1 cellular context compared by ENCODE assay signal in genomic region chr2:119702918-119703401, GRCh38.
A peak's percentile ranks its signal among the peaks of the same experiment; 100 is the strongest.
TF ChIP-seq lines count a peak whose summit lies in the region.

No MANE protein-coding gene starts in this region.

TF ChIP-seq in WTC11, 78 proteins besides CTCF, POLR2A, EP300 and RAD21 (continued from another document):
- TF ChIP-seq PRDM15 (CRISPR knock-in tag; IDR thresholded peaks at IDR 0.05) (no peak), GTF2I (CRISPR knock-in tag; conservative IDR thresholded peaks at IDR 0.05) (no peak), MAX (CRISPR knock-in tag; IDR thresholded peaks at IDR 0.05) (peak; percentile 31; the same call in 1 of the 2 replicates), ZNF281 (CRISPR knock-in tag; IDR thresholded peaks at IDR 0.05) (no peak), FOXP1 (CRISPR knock-in tag; IDR thresholded peaks at IDR 0.05; ENCODE audit: borderline replicate concordance) (no peak), GABPB1 (CRISPR knock-in tag; IDR thresholded peaks at IDR 0.05) (peak; percentile 49; the same call in 1 of the 2 replicates), ZNF423 (CRISPR knock-in tag; IDR thresholded peaks at IDR 0.05) (peak; percentile 41; the same call in 1 of the 2 replicates), ATF1 (CRISPR knock-in tag; IDR thresholded peaks at IDR 0.05) (no peak)
- TF ChIP-seq, protein P1, sequence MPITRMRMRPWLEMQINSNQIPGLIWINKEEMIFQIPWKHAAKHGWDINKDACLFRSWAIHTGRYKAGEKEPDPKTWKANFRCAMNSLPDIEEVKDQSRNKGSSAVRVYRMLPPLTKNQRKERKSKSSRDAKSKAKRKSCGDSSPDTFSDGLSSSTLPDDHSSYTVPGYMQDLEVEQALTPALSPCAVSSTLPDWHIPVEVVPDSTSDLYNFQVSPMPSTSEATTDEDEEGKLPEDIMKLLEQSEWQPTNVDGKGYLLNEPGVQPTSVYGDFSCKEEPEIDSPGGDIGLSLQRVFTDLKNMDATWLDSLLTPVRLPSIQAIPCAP (CRISPR knock-in tag; IDR thresholded peaks at IDR 0.05): no peak
